Comparison of ENCODE assay signal across 8 cellular contexts in genomic region chr16:56911771-56912541, GRCh38. TPM values are rescaled to one million over a fixed set of nuclear protein-coding genes. Genes with fewer than 3 reads are reported as not detected.
DNase-seq lines count a peak whose midpoint lies in the region; ATAC-seq and TF ChIP-seq lines count a peak whose summit lies in the region.

No MANE protein-coding gene starts in this region.

- peak; percentile 71 to 78 for TF ChIP-seq EP300 in tibial nerve (IDR thresholded peaks at IDR 0.05)

- DNase-seq in iris pigment epithelial cell (ENCODE audit: low read depth) (peak; percentile 34), tibial nerve (ENCODE audit: low spot score in 2 of 2) (peak in 1 of 2 donors; percentile 36), NCI-H524 treated with DMSO at 0.1 percent for 48 hours (lab: John Stamatoyannopoulos, UW) (no peak), NCI-H1436 (lab: John Stamatoyannopoulos, UW) (no peak)
- DNase-seq in activated CD8-positive, alpha-beta memory T cell treated with anti-CD3 and anti-CD28 coated beads, Interleukin-2, amount 10 ng/mL, durations not matched to agents 7 days and 5 days = no peak

- H3K9me3 ChIP-seq in tibial nerve = no peaks in the 10 kb centered on the region

- H3K9me3 Mint-ChIP-seq in activated CD8-positive, alpha-beta memory T cell treated with anti-CD3 and anti-CD28 coated beads, Interleukin-2, amount 10 ng/mL, durations not matched to agents 7 days and 5 days (ENCODE audit: low read depth) = no peaks in the 10 kb centered on the region

- no peak for TF ChIP-seq CTCF in tibial nerve (IDR thresholded peaks at IDR 0.05)

- peaks cover 0 to 64% (median 39%) of the 10 kb centered on the region in 4 donors for H3K4me1 ChIP-seq in tibial nerve

- no peak overlapping the region for H3K27ac Mint-ChIP-seq in activated CD8-positive, alpha-beta memory T cell treated with anti-CD3 and anti-CD28 coated beads, Interleukin-2, amount 10 ng/mL, durations not matched to agents 7 days and 5 days

- H3K4me1 Mint-ChIP-seq in activated CD8-positive, alpha-beta memory T cell treated with anti-CD3 and anti-CD28 coated beads, Interleukin-2, amount 10 ng/mL, durations not matched to agents 7 days and 5 days = peaks cover 27% of the 10 kb centered on the region

- H3K4me3 Mint-ChIP-seq in activated CD8-positive, alpha-beta memory T cell treated with anti-CD3 and anti-CD28 coated beads, Interleukin-2, amount 10 ng/mL, durations not matched to agents 7 days and 5 days = no peak overlapping the region

- peak overlapping the region in 3 of 4 donors; percentile 65 to 82 (median 81) for H3K27ac ChIP-seq in tibial nerve

- no peaks in the 10 kb centered on the region for H3K36me3 Mint-ChIP-seq in activated CD8-positive, alpha-beta memory T cell treated with anti-CD3 and anti-CD28 coated beads, Interleukin-2, amount 10 ng/mL, durations not matched to agents 7 days and 5 days

- CTCF ChIA-PET in activated CD8-positive, alpha-beta memory T cell treated with anti-CD3 and anti-CD28 coated beads, Interleukin-2, amount 10 ng/mL, durations not matched to agents 7 days and 5 days (lab: Charles Lee) = interaction anchor here (1.0 kb wide), 1 partner anchor 15 kb away, joined by 3 read pairs; no protein-coding TSS in a partner anchor

- TF ChIP-seq POLR2A in tibial nerve (IDR thresholded peaks at IDR 0.05) = no peak

- peaks cover 24% of the 10 kb centered on the region for H3K27me3 Mint-ChIP-seq in activated CD8-positive, alpha-beta memory T cell treated with anti-CD3 and anti-CD28 coated beads, Interleukin-2, amount 10 ng/mL, durations not matched to agents 7 days and 5 days

- ATAC-seq in GM18517 (IDR thresholded peaks at IDR 0.05; ENCODE audit: unreplicated experiment) = peak; percentile 62
- peak; percentile 64 for ATAC-seq in HG02943 (IDR thresholded peaks at IDR 0.05; ENCODE audit: low read depth, unreplicated experiment)
- ATAC-seq in SK-N-SH treated with all-trans-retinoic acid at 6 μM for 48 hours = peak; percentile 78
- no peak for ATAC-seq in activated CD8-positive, alpha-beta memory T cell treated with anti-CD3 and anti-CD28 coated beads, Interleukin-2, amount 10 ng/mL, durations not matched to agents 7 days and 5 days

- 35 to 46% methylated on average over 21 of the region's 21 CpGs for WGBS in tibial nerve, 2 donors

- no peak overlapping the region for H3K4me3 ChIP-seq in tibial nerve

- H3K27me3 ChIP-seq in tibial nerve = no peaks in the 10 kb centered on the region

- no peaks in the 10 kb centered on the region for H3K36me3 ChIP-seq in tibial nerve

TF ChIP-seq in SK-N-SH treated with all-trans-retinoic acid at 6 μM for 48 hours, 23 proteins besides CTCF, POLR2A, EP300 and RAD21:
- TF ChIP-seq POU6F1 (CRISPR knock-in tag; IDR thresholded peaks at IDR 0.05; ENCODE audit: borderline replicate concordance, low read depth) = no peak
- no peak for TF ChIP-seq TCF4 (CRISPR knock-in tag; IDR thresholded peaks at IDR 0.05; ENCODE audit: borderline replicate concordance)
- no peak for TF ChIP-seq TOX (CRISPR knock-in tag; IDR thresholded peaks at IDR 0.05; ENCODE audit: borderline replicate concordance)
- no peak for TF ChIP-seq CSDC2 (CRISPR knock-in tag; IDR thresholded peaks at IDR 0.05)
- TF ChIP-seq, protein P1, sequence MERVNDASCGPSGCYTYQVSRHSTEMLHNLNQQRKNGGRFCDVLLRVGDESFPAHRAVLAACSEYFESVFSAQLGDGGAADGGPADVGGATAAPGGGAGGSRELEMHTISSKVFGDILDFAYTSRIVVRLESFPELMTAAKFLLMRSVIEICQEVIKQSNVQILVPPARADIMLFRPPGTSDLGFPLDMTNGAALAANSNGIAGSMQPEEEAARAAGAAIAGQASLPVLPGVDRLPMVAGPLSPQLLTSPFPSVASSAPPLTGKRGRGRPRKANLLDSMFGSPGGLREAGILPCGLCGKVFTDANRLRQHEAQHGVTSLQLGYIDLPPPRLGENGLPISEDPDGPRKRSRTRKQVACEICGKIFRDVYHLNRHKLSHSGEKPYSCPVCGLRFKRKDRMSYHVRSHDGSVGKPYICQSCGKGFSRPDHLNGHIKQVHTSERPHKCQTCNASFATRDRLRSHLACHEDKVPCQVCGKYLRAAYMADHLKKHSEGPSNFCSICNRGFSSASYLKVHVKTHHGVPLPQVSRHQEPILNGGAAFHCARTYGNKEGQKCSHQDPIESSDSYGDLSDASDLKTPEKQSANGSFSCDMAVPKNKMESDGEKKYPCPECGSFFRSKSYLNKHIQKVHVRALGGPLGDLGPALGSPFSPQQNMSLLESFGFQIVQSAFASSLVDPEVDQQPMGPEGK (CRISPR knock-in tag; IDR thresholded peaks at IDR 0.05; ENCODE audit: borderline replicate concordance) = no peak
- no peak for TF ChIP-seq PPARA (CRISPR knock-in tag; IDR thresholded peaks at IDR 0.05; ENCODE audit: borderline replicate concordance)
- TF ChIP-seq ZC3H10 (CRISPR knock-in tag; IDR thresholded peaks at IDR 0.05) = no peak
- no peak for TF ChIP-seq ZFP3 (CRISPR knock-in tag; IDR thresholded peaks at IDR 0.05)
- TF ChIP-seq SNAI2 (CRISPR knock-in tag; IDR thresholded peaks at IDR 0.05) = no peak
- TF ChIP-seq ZNF70 (CRISPR knock-in tag; IDR thresholded peaks at IDR 0.05) = no peak
- TF ChIP-seq CREB5 (CRISPR knock-in tag; IDR thresholded peaks at IDR 0.05; ENCODE audit: low read depth) = no peak
- TF ChIP-seq ESRRG (CRISPR knock-in tag; IDR thresholded peaks at IDR 0.05) = no peak
- no peak for TF ChIP-seq OSR1 (CRISPR knock-in tag; IDR thresholded peaks at IDR 0.05)

RNA-seq across cellular contexts. Expression of gene HERPUD1, which starts 20.0 kb away (rescaled TPM):
- total RNA-seq in tibial nerve = 100 to 1,000 TPM; 143 to 274 (median 161) TPM
- 100 to 1,000 TPM; 127 to 149 TPM for total RNA-seq in activated CD8-positive, alpha-beta memory T cell treated with anti-CD3 and anti-CD28 coated beads, Interleukin-2, amount 10 ng/mL, durations not matched to agents 7 days and 5 days

RNA-seq across cellular contexts. Expression of gene SLC12A3, which starts 46.9 kb away (rescaled TPM):
- not detected for total RNA-seq in tibial nerve
- total RNA-seq in activated CD8-positive, alpha-beta memory T cell treated with anti-CD3 and anti-CD28 coated beads, Interleukin-2, amount 10 ng/mL, durations not matched to agents 7 days and 5 days = not detected

RNA-seq across cellular contexts. Expression of gene CETP, which starts 49.8 kb away (rescaled TPM):
- total RNA-seq in tibial nerve = not detected
- not detected for total RNA-seq in activated CD8-positive, alpha-beta memory T cell treated with anti-CD3 and anti-CD28 coated beads, Interleukin-2, amount 10 ng/mL, durations not matched to agents 7 days and 5 days
